Comparison of ENCODE assay signal across 19 cellular contexts in genomic region chr7:4692055-4692454, GRCh38. TPM values are rescaled to one million over a fixed set of nuclear protein-coding genes. Genes with fewer than 3 reads are reported as not detected.
DNase-seq lines count a peak whose midpoint lies in the region; ATAC-seq and TF ChIP-seq lines count a peak whose summit lies in the region.
"Had no signal": no experiment of that assay in that cellular context is flagged by ENCODE, and none has a peak within 500 bp of the region (broad histone marks: within the 10 kb centered on the region; RNA-seq: fewer than 3 reads in every experiment).

No MANE protein-coding gene starts in this region.

- H4K20me1 ChIP-seq in mammary epithelial cell (ENCODE audit: insufficient read depth, low read length): peaks cover 5% of the 10 kb centered on the region

- H3K79me2 ChIP-seq in mammary epithelial cell (ENCODE audit: insufficient read depth, low read length): peaks cover 99% of the 10 kb centered on the region

- H3K27ac ChIP-seq in SK-N-MC: peak overlapping the region; percentile 25; the same call in 1 of the 2 replicates
- H3K27ac ChIP-seq in mesenchymal stem cell (ENCODE audit: low read length, poor library complexity, severe bottlenecking): no peak overlapping the region
- peak overlapping the region; percentile 93 to 97 for H3K27ac ChIP-seq in thoracic aorta
- no peak overlapping the region for H3K27ac ChIP-seq in mammary epithelial cell (ENCODE audit: insufficient read depth, low read depth, low read length)
- H3K27ac ChIP-seq: HL-60, right lobe of liver, upper lobe of left lung had no signal

- H4K8ac ChIP-seq in mesenchymal stem cell (ENCODE audit: low read length): no peak overlapping the region

- H3K4me3 ChIP-seq in SK-N-MC (no peak overlapping the region), fibroblast of mammary gland (ENCODE audit: control insufficient read depth, low read depth, low read length) (no peak overlapping the region), mesenchymal stem cell (ENCODE audit: insufficient read depth in 1 of 2, low read depth in 1 of 2, low read length in 2 of 2) (peak overlapping the region in 1 of 2 experiments; percentile 22), thoracic aorta (peak overlapping the region; percentile 49), mammary epithelial cell (replicated peaks in 1 of 3; ENCODE audit: insufficient read depth in 1 of 3, low read depth in 2 of 3, low read length in 3 of 3) (no peak overlapping the region)
- H3K4me3 ChIP-seq: K562, right lobe of liver, upper lobe of left lung had no signal

- TF ChIP-seq CTCF in fibroblast of mammary gland (conservative IDR thresholded peaks at IDR 0.05; ENCODE audit: control insufficient read depth, insufficient read depth, low read depth, low read length) (no peak), thoracic aorta (IDR thresholded peaks at IDR 0.05) (no peak), mammary epithelial cell (conservative IDR thresholded peaks at IDR 0.05 in 1 of 2, IDR thresholded peaks at IDR 0.05 in 1 of 2; ENCODE audit: extremely low read depth in 1 of 2, insufficient read depth in 1 of 2, low read depth in 1 of 2, low read length in 2 of 2) (no peak)

- intact Hi-C loops in mammary epithelial cell (cut with micrococcal nuclease): no loop called here

- H2BK15ac ChIP-seq in mesenchymal stem cell (ENCODE audit: low read depth, poor library complexity, severe bottlenecking): no peak overlapping the region

- no peak overlapping the region for H3K4me2 ChIP-seq in mesenchymal stem cell (ENCODE audit: low read length, poor library complexity, severe bottlenecking)
- H3K4me2 ChIP-seq in mammary epithelial cell (ENCODE audit: insufficient read depth, low read depth, low read length): no peak overlapping the region

- no peak overlapping the region for H3K18ac ChIP-seq in mesenchymal stem cell (ENCODE audit: low read depth in 1 of 2, low read length in 2 of 2)

- DNase-seq in SK-N-MC (ENCODE audit: low read depth, low spot score) (no peak), fibroblast of mammary gland (ENCODE audit: low read depth) (peak; percentile 74), mesenchymal stem cell (no peak), thoracic aorta (ENCODE audit: low spot score) (no peak), NCI-H2107 treated with DMSO at 0.1 percent for 48 hours (lab: John Stamatoyannopoulos, UW; ENCODE audit: unreplicated experiment) (no peak), mammary epithelial cell (no peak)
- DNase-seq in activated CD4-positive, alpha-beta T cell treated with anti-CD3 and anti-CD28 coated beads for 1 hour: no peak
- DNase-seq: activated CD4-positive, alpha-beta T cell treated with anti-CD3 and anti-CD28 coated beads for 36 hours; C1 segment of cervical spinal cord; DMS79; NCI-H2081; NCI-H524 treated with DMSO at 0.1 percent for 48 hours; right lobe of liver; SIG-M5; stimulated activated CD4-positive, alpha-beta T cell treated with anti-CD3 and anti-CD28 coated beads, Interleukin-2, amount 100 ng/mL, for 48 hours; upper lobe of left lung had no signal

- dilution Hi-C loops in mammary epithelial cell (cut with HindIII; ENCODE audit: low sequenced_read_pairs): no loop called here

- BruUV-seq in mammary epithelial cell (replicated peaks; lab: Mats Ljungman, UMichigan): no TSS peak

- H3K4me1 ChIP-seq in mesenchymal stem cell (ENCODE audit: control insufficient read depth, insufficient read depth, low read depth, low read length): peaks cover 17% of the 10 kb centered on the region
- peaks cover 39 to 78% of the 10 kb centered on the region in 2 donors for H3K4me1 ChIP-seq in thoracic aorta (ENCODE audit: control insufficient read depth in 1 of 2, low read depth in 2 of 2)
- no peaks in the 10 kb centered on the region for H3K4me1 ChIP-seq in mammary epithelial cell (ENCODE audit: insufficient read depth, low read length)

- H3K9ac ChIP-seq in SK-N-MC (ENCODE audit: insufficient read length) (no peak overlapping the region), mesenchymal stem cell (ENCODE audit: low read length) (peak overlapping the region; percentile 64), mammary epithelial cell (ENCODE audit: insufficient read depth, low read length) (no peak overlapping the region)

- H2AK5ac ChIP-seq in mesenchymal stem cell (ENCODE audit: low read length, severe bottlenecking): no peak overlapping the region

- H3K36me3 ChIP-seq in SK-N-MC (ENCODE audit: insufficient read depth, low read length) (peaks cover 14% of the 10 kb centered on the region), mesenchymal stem cell (ENCODE audit: control insufficient read depth in 1 of 2, insufficient read depth in 2 of 2, low read depth in 1 of 2, low read length in 2 of 2) (peaks cover 0 to 22% of the 10 kb centered on the region in 2 experiments), thoracic aorta (no peaks in the 10 kb centered on the region), mammary epithelial cell (ENCODE audit: insufficient read depth, low read length) (no peaks in the 10 kb centered on the region)
- H3K36me3 ChIP-seq: right lobe of liver, upper lobe of left lung had no signal

- no peaks in the 10 kb centered on the region for H3K9me3 ChIP-seq in SK-N-MC (ENCODE audit: low read depth, low read length)
- H3K9me3 ChIP-seq in mesenchymal stem cell (ENCODE audit: control insufficient read depth, low read length): no peaks in the 10 kb centered on the region
- H3K9me3 ChIP-seq in thoracic aorta: no peaks in the 10 kb centered on the region
- H3K9me3 ChIP-seq in mammary epithelial cell (replicated peaks; ENCODE audit: insufficient read depth, low read length): no peaks in the 10 kb centered on the region
- H3K9me3 ChIP-seq: right lobe of liver, upper lobe of left lung had no signal

- H3K14ac ChIP-seq in mesenchymal stem cell (ENCODE audit: low read length in 2 of 2): no peak overlapping the region

- CTCF ChIA-PET in mammary epithelial cell (lab: Charles Lee; ENCODE audit: low non-redundant PET): no interaction called here

- no peak overlapping the region for H3K23ac ChIP-seq in mesenchymal stem cell (ENCODE audit: low read length in 2 of 2)

- peaks cover 6% of the 10 kb centered on the region for H3K79me1 ChIP-seq in mesenchymal stem cell (replicated peaks; ENCODE audit: low read length, poor library complexity, severe bottlenecking)

- no peak overlapping the region for H2BK12ac ChIP-seq in mesenchymal stem cell (ENCODE audit: low read length in 2 of 2)

- ATAC-seq in thoracic aorta (ENCODE audit: insufficient number of reproducible peaks, low FRiP score, low read depth) (no peak), GM19395 (IDR thresholded peaks at IDR 0.05; ENCODE audit: unreplicated experiment) (no peak)
- ATAC-seq: activated CD4-positive, alpha-beta T cell treated with anti-CD3 and anti-CD28 coated beads for 36 hours; K562; right lobe of liver had no signal

- H3K27me3 ChIP-seq in mesenchymal stem cell (ENCODE audit: control insufficient read depth in 1 of 2, insufficient read depth in 1 of 2, low read length in 2 of 2) (no peaks in the 10 kb centered on the region), thoracic aorta (replicated peaks; ENCODE audit: insufficient read depth) (no peaks in the 10 kb centered on the region), mammary epithelial cell (ENCODE audit: insufficient read depth, low read length) (no peaks in the 10 kb centered on the region)
- H3K27me3 ChIP-seq: right lobe of liver, upper lobe of left lung had no signal

- 99% methylated on average over 5 of the region's 5 CpGs for WGBS in mesenchymal stem cell
- WGBS in mammary epithelial cell (ENCODE audit: low coverage, missing lambda C conversion rate): 88% methylated on average over 5 of the region's 5 CpGs

- no peak overlapping the region for H2AFZ ChIP-seq in mesenchymal stem cell (ENCODE audit: low read depth, low read length)
- no peak overlapping the region for H2AFZ ChIP-seq in mammary epithelial cell (ENCODE audit: low read depth, low read length)

- H3K4ac ChIP-seq in mesenchymal stem cell (ENCODE audit: low read depth in 1 of 2, low read length in 2 of 2): no peak overlapping the region

- no peak overlapping the region for H4K91ac ChIP-seq in mesenchymal stem cell (ENCODE audit: low read length)

- in situ Hi-C loops in mammary epithelial cell (cut with MboI; ENCODE audit: low sequenced_read_pairs in 2 of 2): no loop called here

- no peak overlapping the region for H2BK120ac ChIP-seq in mesenchymal stem cell (ENCODE audit: low read depth, low read length)

- H2BK5ac ChIP-seq in mesenchymal stem cell (ENCODE audit: low read depth, low read length, poor library complexity, severe bottlenecking): no peak overlapping the region

RNA-seq across cellular contexts. Expression of gene FOXK1, which starts 10.0 kb away (rescaled TPM):
- polyA plus RNA-seq in mesenchymal stem cell (2013, experiment 1 of 2): 12.9 TPM
- polyA plus RNA-seq in mesenchymal stem cell (2013, experiment 2 of 2): 12.3 TPM
- total RNA-seq in thoracic aorta: 10 to 100 TPM; 34.3 to 62.4 TPM
- 10 to 100 TPM; 32.7 to 48.2 TPM for total RNA-seq in mammary epithelial cell
- polyA plus RNA-seq in mammary epithelial cell: 10.2 TPM
- polyA minus RNA-seq in mammary epithelial cell: 46.5 TPM

Comparison
In these comparisons a context has a peak if more than half of its experiments do, and no peak if none do; other contexts are left out.
1. H3K27ac ChIP-seq: peak in SK-N-MC (single experiment) and thoracic aorta (2 of 2); none in mesenchymal stem cell (single experiment) and mammary epithelial cell (single experiment).